21 cellular contexts compared by ENCODE assay signal in the genomic region with DNA sequence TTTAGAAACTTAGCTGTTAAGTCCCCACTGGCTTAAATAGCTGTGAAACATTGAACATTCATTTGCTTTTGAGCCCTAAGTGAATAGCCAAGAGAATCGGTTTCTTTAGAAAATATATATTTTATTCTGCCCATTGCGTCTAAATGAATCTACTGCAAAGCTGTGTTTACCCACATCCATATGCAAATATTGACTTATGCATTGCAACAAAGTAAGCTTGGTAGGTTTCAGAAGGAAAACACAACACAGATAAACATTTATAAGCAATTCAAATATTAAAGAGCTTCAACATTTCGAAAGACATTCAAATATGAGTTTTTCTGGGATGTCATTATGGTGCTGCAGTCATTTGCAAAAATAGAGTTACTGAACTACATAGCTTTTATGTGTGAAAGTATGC.
A peak's percentile ranks its signal among the peaks of the same experiment; 100 is the strongest.
DNase-seq lines count a peak whose midpoint lies in the region; ATAC-seq and TF ChIP-seq lines count a peak whose summit lies in the region.
"Had no signal": no experiment of that assay in that cellular context is flagged by ENCODE, and none has a peak within 500 bp of the region (broad histone marks: within the 10 kb centered on the region; RNA-seq: fewer than 3 reads in every experiment).

No MANE protein-coding gene starts in this region.

- H3K27ac ChIP-seq in 22Rv1, result peak overlapping the region; percentile 38
- H3K27ac ChIP-seq: A549, BLaER1 had no signal

- TF ChIP-seq CTCF in 22Rv1 (IDR thresholded peaks at IDR 0.05) (no peak), LNCaP clone FGC (IDR thresholded peaks at IDR 0.05; ENCODE audit: control insufficient read depth, extremely low read depth, insufficient read depth) (no peak)

- DNase-seq in DMS53 (lab: John Stamatoyannopoulos, UW) (peak; percentile 63), LNCaP clone FGC (ENCODE audit: low read depth) (peak; percentile 56)
- no peak for DNase-seq in activated CD8-positive, alpha-beta memory T cell treated with anti-CD3 and anti-CD28 coated beads, Interleukin-2, amount 50 U/mL, for 4 hours
- DNase-seq: AML-193; BE2C; C1 segment of cervical spinal cord; CD4-positive, alpha-beta memory T cell; CD4-positive, CD25-positive, alpha-beta regulatory T cell; CD8-positive, alpha-beta memory T cell; COR-L47; DMS 273 treated with DMSO at 0.1 percent for 48 hours; DMS153; DMS79; DND-41; EL; GDM1 had no signal

- ATAC-seq in HG02870 (IDR thresholded peaks at IDR 0.05; ENCODE audit: unreplicated experiment), result no peak
- ATAC-seq: A549, GM12878 had no signal

- no peak overlapping the region for H3K4me3 ChIP-seq in LNCaP clone FGC (ENCODE audit: low read depth, low read length)
- H3K4me3 ChIP-seq: A549, BLaER1, GM12878 had no signal
